ENCODE assay signal across 3 cellular contexts in genomic region chr2:120310841-120311240, GRCh38. TPM values are rescaled to one million over a fixed set of nuclear protein-coding genes. Genes with fewer than 3 reads are reported as not detected.
"Had no signal": no experiment of that assay in that cellular context is flagged by ENCODE, and none has a peak within 500 bp of the region (broad histone marks: within the 10 kb centered on the region; RNA-seq: fewer than 3 reads in every experiment).

No MANE protein-coding gene starts in this region.

RNA-seq across cellular contexts. Expression of gene INHBB, which starts 35.1 kb away (rescaled TPM):
- total RNA-seq: HT-29, K562 had no signal
- polyA plus RNA-seq: GM23338, K562 had no signal
